ENCODE assay signal across 1 cellular context in genomic region chr6:44234101-44235090, GRCh38.
TF ChIP-seq lines count a peak whose summit lies in the region.

No MANE protein-coding gene starts in this region.

TF ChIP-seq in HepG2, 621 proteins besides CTCF, POLR2A, EP300 and RAD21 (continued from another document and continues in another):
- TF ChIP-seq ZNF513 (CRISPR knock-in tag; conservative IDR thresholded peaks at IDR 0.05) (no peak), ZNF280B (CRISPR knock-in tag; IDR thresholded peaks at IDR 0.05; ENCODE audit: borderline replicate concordance) (no peak), ZNF33A (CRISPR knock-in tag; IDR thresholded peaks at IDR 0.05; ENCODE audit: borderline replicate concordance) (no peak), GATA4 (IDR thresholded peaks at IDR 0.05; ENCODE audit: borderline replicate concordance, low read depth) (no peak), ZNF296 (CRISPR knock-in tag; conservative IDR thresholded peaks at IDR 0.05) (no peak; the same call in 1 of the 2 replicates), ZNF740 (CRISPR knock-in tag; IDR thresholded peaks at IDR 0.05) (peak; percentile 93), GATAD2A (CRISPR knock-in tag; IDR thresholded peaks at IDR 0.05) (peak; percentile 71), RNF2 (conservative IDR thresholded peaks at IDR 0.05; ENCODE audit: low read depth) (no peak), NONO (IDR thresholded peaks at IDR 0.05) (no peak), NONO (CRISPR knock-in tag; conservative IDR thresholded peaks at IDR 0.05) (peak; percentile 57; the same call in 1 of the 2 replicates), SRSF1 (optimal IDR thresholded peaks at IDR 0.05; ENCODE audit: low read depth, low read length) (no peak), KLF15 (CRISPR knock-in tag; IDR thresholded peaks at IDR 0.05; ENCODE audit: borderline replicate concordance) (no peak), RXRA (CRISPR knock-in tag; IDR thresholded peaks at IDR 0.05) (peak; percentile 42; the same call in 1 of the 2 replicates), FOXK2 (IDR thresholded peaks at IDR 0.05) (no peak), MBD4 (IDR thresholded peaks at IDR 0.05; ENCODE audit: borderline replicate concordance, low read length) (no peak), FOXJ3 (CRISPR knock-in tag; IDR thresholded peaks at IDR 0.05; ENCODE audit: borderline replicate concordance) (no peak), ZFP90 (CRISPR knock-in tag; IDR thresholded peaks at IDR 0.05; ENCODE audit: borderline replicate concordance) (no peak; the same call in 1 of the 2 replicates), ZNF644 (CRISPR knock-in tag; IDR thresholded peaks at IDR 0.05; ENCODE audit: low read depth) (no peak), ZNF510 (CRISPR knock-in tag; IDR thresholded peaks at IDR 0.05; ENCODE audit: low read depth) (no peak), ZNF326 (CRISPR knock-in tag; IDR thresholded peaks at IDR 0.05; ENCODE audit: borderline replicate concordance) (no peak), SIX4 (CRISPR knock-in tag; IDR thresholded peaks at IDR 0.05) (no peak), HNRNPH1 (optimal IDR thresholded peaks at IDR 0.05; ENCODE audit: low read depth, low read length) (no peak), HHEX (CRISPR knock-in tag; IDR thresholded peaks at IDR 0.05) (no peak), ZNF367 (CRISPR knock-in tag; IDR thresholded peaks at IDR 0.05; ENCODE audit: borderline replicate concordance) (no peak), TRAFD1 (CRISPR knock-in tag; IDR thresholded peaks at IDR 0.05; ENCODE audit: borderline replicate concordance) (no peak), HDAC1 (CRISPR knock-in tag; IDR thresholded peaks at IDR 0.05) (no peak), CCAR2 (optimal IDR thresholded peaks at IDR 0.05; ENCODE audit: low read depth, low read length) (no peak), BORCS8-MEF2B (CRISPR knock-in tag; IDR thresholded peaks at IDR 0.05) (peak; percentile 88; the same call in 1 of the 2 replicates), ZNF607 (CRISPR knock-in tag; IDR thresholded peaks at IDR 0.05; ENCODE audit: borderline replicate concordance) (0 out of 2 replicates have a peak, but pooled peaks have one; percentile 31), ZNF775 (CRISPR knock-in tag; IDR thresholded peaks at IDR 0.05; ENCODE audit: borderline replicate concordance) (no peak), ETV6 (CRISPR knock-in tag; conservative IDR thresholded peaks at IDR 0.05) (no peak), AHR (CRISPR knock-in tag; IDR thresholded peaks at IDR 0.05) (no peak), ZKSCAN1 (IDR thresholded peaks at IDR 0.05; ENCODE audit: low read length) (no peak), SP140L (CRISPR knock-in tag; IDR thresholded peaks at IDR 0.05; ENCODE audit: borderline replicate concordance) (no peak), U2AF1 (optimal IDR thresholded peaks at IDR 0.05; ENCODE audit: low read depth, low read length) (no peak), THRA (CRISPR knock-in tag; IDR thresholded peaks at IDR 0.05; ENCODE audit: borderline replicate concordance) (peak; percentile 76; the same call in 1 of the 2 replicates), ZNF382 (CRISPR knock-in tag; IDR thresholded peaks at IDR 0.05; ENCODE audit: borderline replicate concordance) (no peak), CBX5 (CRISPR knock-in tag; IDR thresholded peaks at IDR 0.05; ENCODE audit: borderline replicate concordance) (peak; percentile 46; the same call in 1 of the 2 replicates), SOX5 (CRISPR knock-in tag; IDR thresholded peaks at IDR 0.05; ENCODE audit: borderline replicate concordance) (peak; percentile 48; the same call in 1 of the 2 replicates), ZNF749 (CRISPR knock-in tag; IDR thresholded peaks at IDR 0.05; ENCODE audit: borderline replicate concordance) (no peak), ZMYM2 (CRISPR knock-in tag; IDR thresholded peaks at IDR 0.05) (no peak), AKAP8 (CRISPR knock-in tag; IDR thresholded peaks at IDR 0.05) (0 out of 2 replicates have a peak, but pooled peaks have one; percentile 54), TARDBP (CRISPR knock-in tag; IDR thresholded peaks at IDR 0.05) (peak; percentile 48; the same call in 1 of the 2 replicates), ATF3 (CRISPR knock-in tag; IDR thresholded peaks at IDR 0.05) (no peak), HES4 (CRISPR knock-in tag; IDR thresholded peaks at IDR 0.05; ENCODE audit: borderline replicate concordance) (no peak), KMT2B (CRISPR knock-in tag; IDR thresholded peaks at IDR 0.05) (no peak), PLRG1 (conservative IDR thresholded peaks at IDR 0.05) (no peak), ZNF790 (CRISPR knock-in tag; IDR thresholded peaks at IDR 0.05; ENCODE audit: borderline replicate concordance) (no peak), ATF7-NPFF (CRISPR knock-in tag; IDR thresholded peaks at IDR 0.05; ENCODE audit: low read depth) (peak; percentile 72; the same call in 1 of the 2 replicates), ZNF713 (CRISPR knock-in tag; IDR thresholded peaks at IDR 0.05) (no peak), TFAP4 (IDR thresholded peaks at IDR 0.05; ENCODE audit: borderline replicate concordance, low read depth) (peak; percentile 89), HIC2 (CRISPR knock-in tag; IDR thresholded peaks at IDR 0.05; ENCODE audit: low read depth) (peak; percentile 78; the same call in 1 of the 2 replicates), ZNF691 (CRISPR knock-in tag; IDR thresholded peaks at IDR 0.05; ENCODE audit: borderline replicate concordance, low read depth) (no peak), HNRNPLL (IDR thresholded peaks at IDR 0.05; ENCODE audit: low read depth, low read length, poor library complexity, severe bottlenecking) (no peak), RFX5 (IDR thresholded peaks at IDR 0.05; ENCODE audit: low read depth, low read length) (no peak), ZBTB1 (CRISPR knock-in tag; IDR thresholded peaks at IDR 0.05; ENCODE audit: borderline replicate concordance) (no peak), ZFP62 (CRISPR knock-in tag; IDR thresholded peaks at IDR 0.05) (no peak), GMEB2 (CRISPR knock-in tag; IDR thresholded peaks at IDR 0.05; ENCODE audit: low read depth) (no peak), ZNF724P (CRISPR knock-in tag; IDR thresholded peaks at IDR 0.05; ENCODE audit: borderline replicate concordance) (no peak), ZBTB21 (CRISPR knock-in tag; IDR thresholded peaks at IDR 0.05) (no peak), ZFP36L2 (CRISPR knock-in tag; IDR thresholded peaks at IDR 0.05) (no peak), FOSL2 (CRISPR knock-in tag; IDR thresholded peaks at IDR 0.05) (peak; percentile 57), ZFP36 (IDR thresholded peaks at IDR 0.05; ENCODE audit: borderline replicate concordance, low read depth, low read length, partially characterized antibody) (no peak), RBM22 (optimal IDR thresholded peaks at IDR 0.05; ENCODE audit: low read length) (no peak), ZNF576 (CRISPR knock-in tag; IDR thresholded peaks at IDR 0.05) (no peak)
